14 cellular contexts compared by ENCODE assay signal in the genomic region with DNA sequence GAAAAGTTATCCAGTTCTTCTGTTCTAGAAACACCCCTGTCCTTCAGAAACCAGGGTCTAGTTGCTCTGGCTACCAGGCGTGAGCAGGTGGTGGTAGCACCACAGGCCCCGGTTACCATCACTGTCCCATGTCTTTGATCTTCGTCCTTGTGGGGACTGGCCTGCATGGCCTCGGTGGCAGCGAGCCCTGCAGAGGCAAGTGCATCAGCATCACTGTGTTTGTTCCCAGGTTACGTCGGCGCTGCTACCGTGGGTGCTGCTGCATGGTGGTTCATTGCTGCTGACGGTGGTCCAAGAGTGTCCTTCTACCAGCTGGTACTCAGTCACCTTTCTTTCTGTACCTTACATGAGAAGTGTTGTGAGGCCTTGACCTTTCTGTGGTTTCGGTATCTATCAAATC. TPM values are rescaled to one million over a fixed set of nuclear protein-coding genes. Genes with fewer than 3 reads are reported as not detected.
A peak's percentile ranks its signal among the peaks of the same experiment; 100 is the strongest.
DNase-seq lines count a peak whose midpoint lies in the region; ATAC-seq and TF ChIP-seq lines count a peak whose summit lies in the region.
"Had no signal": no experiment of that assay in that cellular context is flagged by ENCODE, and none has a peak within 500 bp of the region (broad histone marks: within the 10 kb centered on the region; RNA-seq: fewer than 3 reads in every experiment).

No MANE protein-coding gene starts in this region.

- H3K9ac ChIP-seq in BLaER1 treated with 17β-estradiol and CSF1 and Interleukin-3, amounts not matched to agents 10 nM and 100 nM: peak overlapping the region in 3 of 11 experiments; percentile 27 to 59 (median 43); a peak in 4 of 22 replicates

- no peaks in the 10 kb centered on the region for H3K27me3 Mint-ChIP-seq in Calu3 (ENCODE audit: unreplicated experiment)
- no peaks in the 10 kb centered on the region for H3K27me3 Mint-ChIP-seq in progenitor cell of endocrine pancreas

- no peak for ATAC-seq in HG03139 (IDR thresholded peaks at IDR 0.05; ENCODE audit: unreplicated experiment)
- ATAC-seq in HG02571 (IDR thresholded peaks at IDR 0.05; ENCODE audit: unreplicated experiment): no peak
- ATAC-seq: Panc1 had no signal

- H3K4me1 ChIP-seq in BLaER1 treated with 17β-estradiol and CSF1 and Interleukin-3, amounts not matched to agents 10 nM and 100 nM: peaks cover 55 to 76% (median 63%) of the 10 kb centered on the region in 10 experiments

- H3K27ac Mint-ChIP-seq in Calu3 (ENCODE audit: unreplicated experiment): peak overlapping the region; percentile 96
- no peak overlapping the region for H3K27ac Mint-ChIP-seq in progenitor cell of endocrine pancreas

- TF ChIP-seq CTCF in Calu3 (IDR thresholded peaks at IDR 0.05; ENCODE audit: unreplicated experiment) (no peak), progenitor cell of endocrine pancreas (IDR thresholded peaks at IDR 0.05; ENCODE audit: unreplicated experiment) (no peak)

- H3K4me1 Mint-ChIP-seq in Calu3 (ENCODE audit: low read depth, unreplicated experiment) (peaks cover 40% of the 10 kb centered on the region), progenitor cell of endocrine pancreas (ENCODE audit: low read depth) (peaks cover under 1% of the 10 kb centered on the region)

- TSS peak; percentile 96 for BruUV-seq in Calu3 (replicated peaks; lab: Mats Ljungman, UMichigan)

- peak overlapping the region; percentile 46 for H3K4me3 Mint-ChIP-seq in Calu3 (ENCODE audit: low read depth, unreplicated experiment)
- no peak overlapping the region for H3K4me3 Mint-ChIP-seq in progenitor cell of endocrine pancreas (ENCODE audit: low read depth)

- H3K36me3 Mint-ChIP-seq in Calu3 (ENCODE audit: insufficient read depth, unreplicated experiment) (peaks cover 98% of the 10 kb centered on the region), progenitor cell of endocrine pancreas (ENCODE audit: insufficient read depth) (peaks cover 40% of the 10 kb centered on the region)

- peak overlapping the region; percentile 73 to 89 (median 79) for H3K4me2 ChIP-seq in BLaER1 treated with 17β-estradiol and CSF1 and Interleukin-3, amounts not matched to agents 10 nM and 100 nM

- peak overlapping the region in 4 of 10 experiments; percentile 2 to 32 (median 12); a peak in 4 of 20 replicates for H3K4me3 ChIP-seq in BLaER1 treated with 17β-estradiol and CSF1 and Interleukin-3, amounts not matched to agents 10 nM and 100 nM
- H3K4me3 ChIP-seq in skin epidermis: no peak overlapping the region

- H3K27ac ChIP-seq in BLaER1 treated with 17β-estradiol and CSF1 and Interleukin-3, amounts not matched to agents 10 nM and 100 nM: peak overlapping the region in 10 of 11 experiments; percentile 61 to 80 (median 66); a peak in 17 of 22 replicates
- H3K27ac ChIP-seq in epithelial cell of prostate (peak overlapping the region; percentile 94), skin epidermis (peak overlapping the region in 19 of 21 experiments; percentile 46 to 82 (median 76))

- peaks cover 78 to 98% (median 94%) of the 10 kb centered on the region in 11 experiments for H3K36me3 ChIP-seq in BLaER1 treated with 17β-estradiol and CSF1 and Interleukin-3, amounts not matched to agents 10 nM and 100 nM

- peaks cover 15 to 90% (median 42%) of the 10 kb centered on the region in 11 experiments; a peak in 20 of 22 replicates for H4K20me1 ChIP-seq in BLaER1 treated with 17β-estradiol and CSF1 and Interleukin-3, amounts not matched to agents 10 nM and 100 nM

- no peaks in the 10 kb centered on the region for H3K27me3 ChIP-seq in BLaER1 treated with 17β-estradiol and CSF1 and Interleukin-3, amounts not matched to agents 10 nM and 100 nM

- CTCF ChIA-PET in Calu3 (lab: Charles Lee): no interaction called here

- H3K9me3 ChIP-seq in BLaER1 treated with 17β-estradiol and CSF1 and Interleukin-3, amounts not matched to agents 10 nM and 100 nM (replicated peaks in 1 of 11): no peaks in the 10 kb centered on the region

- intact Hi-C loops in Calu3 (cut with micrococcal nuclease; ENCODE audit: unreplicated experiment): loop anchor here (1.0 kb wide), 1 partner anchor 97 kb away; no protein-coding TSS in a partner anchor

- DNase-seq in Calu3 (no peak), epithelial cell of prostate (ENCODE audit: low read depth, low spot score) (no peak), progenitor cell of endocrine pancreas (ENCODE audit: low spot score, unreplicated experiment) (no peak)
- DNase-seq: activated CD4-positive, alpha-beta T cell treated with anti-CD3 and anti-CD28 coated beads, Interleukin-2, amount 50 U/mL, for 1 hour; DND-41; effector memory CD4-positive, alpha-beta T cell; kidney glomerular epithelial cell; NCI-H1417 treated with DMSO at 0.1 percent for 48 hours; NCI-H82 had no signal

- H3K9me3 Mint-ChIP-seq in Calu3 (ENCODE audit: low read depth, unreplicated experiment) (no peaks in the 10 kb centered on the region), progenitor cell of endocrine pancreas (ENCODE audit: low read depth) (no peaks in the 10 kb centered on the region)

RNA-seq across cellular contexts. Expression of a gene that starts 58.9 kb away (rescaled TPM):
- total RNA-seq in Calu3 (2022) (111 and 136 TPM in 2 replicates), progenitor cell of endocrine pancreas (86.2 and 91.8 TPM in 2 replicates)
